In the genomic region with DNA sequence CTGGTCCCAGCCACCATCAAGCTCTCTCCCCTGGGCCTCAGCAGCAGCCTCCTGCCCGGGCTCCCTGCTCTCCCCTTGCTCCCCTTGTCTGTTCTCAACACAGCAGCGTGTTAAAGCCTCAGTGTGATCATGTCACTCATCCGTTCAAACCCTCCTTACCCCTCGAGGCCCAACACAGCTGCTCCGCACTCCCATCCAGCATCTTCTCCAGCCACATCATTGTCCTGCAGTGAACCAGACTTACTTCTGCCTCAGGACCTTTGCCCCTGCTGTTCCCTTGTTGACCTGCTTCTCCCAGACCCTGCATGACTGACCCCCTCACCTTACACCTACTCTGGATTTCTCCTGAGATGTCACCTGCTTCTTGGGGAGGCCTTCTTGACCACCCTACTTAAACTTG, we compare ENCODE assay signal across 19 cellular contexts.
"Had no signal": no experiment of that assay in that cellular context is flagged by ENCODE, and none has a peak within 500 bp of the region (broad histone marks: within the 10 kb centered on the region; RNA-seq: fewer than 3 reads in every experiment).

No MANE protein-coding gene starts in this region.

- H3K36me3 ChIP-seq: colonic mucosa, esophagus squamous epithelium, gastrocnemius medialis, right lobe of liver, thoracic aorta, vagina had no signal

- ATAC-seq: activated naive CD4-positive, alpha-beta T cell treated with anti-CD3 and anti-CD28 coated beads, Interleukin-2, amount 50 U/mL, for 72 hours; gastrocnemius medialis; natural killer cell; right lobe of liver; stimulated activated naive B cell treated with anti-CD40 and anti-IgM and Interleukin-4, amounts not matched to agents 10 μg/mL and 1 μg/mL and 100 μg/mL, for 72 hours had no signal

- H3K27ac ChIP-seq: ascending aorta, colonic mucosa, parathyroid adenoma, right lobe of liver, thoracic aorta, vagina had no signal

- H3K4me3 ChIP-seq: ascending aorta, colonic mucosa, esophagus squamous epithelium, gastrocnemius medialis, lung, right lobe of liver, thoracic aorta, vagina had no signal

- H2AFZ ChIP-seq: parathyroid adenoma had no signal

- H3K4me1 ChIP-seq: right lobe of liver had no signal

- H3K79me2 ChIP-seq: parathyroid adenoma had no signal

- H3K9me3 ChIP-seq: ascending aorta, colonic mucosa, esophagus squamous epithelium, gastrocnemius medialis, right lobe of liver, thoracic aorta, vagina had no signal

- DNase-seq: activated CD4-positive, CD25-positive, alpha-beta regulatory T cell treated with anti-CD3 and anti-CD28 coated beads, Interleukin-2, amount 50 U/mL, for 72 hours; activated gamma-delta T cell treated with Interleukin-2 at 50 U/mL for 16 hours; activated T-cell treated with anti-CD3 and anti-CD28 coated beads, Interleukin-2, amount 50 U/mL, for 1 hour; colonic mucosa; esophagus squamous epithelium; gastrocnemius medialis; islet precursor cell; natural killer cell; right lobe of liver; small intestine; stimulated activated CD8-positive, alpha-beta memory T cell treated with anti-CD3 and anti-CD28 coated beads, Interleukin-4, amount 100 ng/mL, for 48 hours; stimulated activated naive B cell treated with anti-CD40 and anti-IgM and Interleukin-4, amounts not matched to agents 10 μg/mL and 1 μg/mL and 100 μg/mL, for 72 hours; T-helper 2 cell had no signal

- H3K27me3 ChIP-seq: ascending aorta, colonic mucosa, esophagus squamous epithelium, gastrocnemius medialis, right lobe of liver, vagina had no signal
